ENCODE assay signal across 8 cellular contexts in the genomic region with DNA sequence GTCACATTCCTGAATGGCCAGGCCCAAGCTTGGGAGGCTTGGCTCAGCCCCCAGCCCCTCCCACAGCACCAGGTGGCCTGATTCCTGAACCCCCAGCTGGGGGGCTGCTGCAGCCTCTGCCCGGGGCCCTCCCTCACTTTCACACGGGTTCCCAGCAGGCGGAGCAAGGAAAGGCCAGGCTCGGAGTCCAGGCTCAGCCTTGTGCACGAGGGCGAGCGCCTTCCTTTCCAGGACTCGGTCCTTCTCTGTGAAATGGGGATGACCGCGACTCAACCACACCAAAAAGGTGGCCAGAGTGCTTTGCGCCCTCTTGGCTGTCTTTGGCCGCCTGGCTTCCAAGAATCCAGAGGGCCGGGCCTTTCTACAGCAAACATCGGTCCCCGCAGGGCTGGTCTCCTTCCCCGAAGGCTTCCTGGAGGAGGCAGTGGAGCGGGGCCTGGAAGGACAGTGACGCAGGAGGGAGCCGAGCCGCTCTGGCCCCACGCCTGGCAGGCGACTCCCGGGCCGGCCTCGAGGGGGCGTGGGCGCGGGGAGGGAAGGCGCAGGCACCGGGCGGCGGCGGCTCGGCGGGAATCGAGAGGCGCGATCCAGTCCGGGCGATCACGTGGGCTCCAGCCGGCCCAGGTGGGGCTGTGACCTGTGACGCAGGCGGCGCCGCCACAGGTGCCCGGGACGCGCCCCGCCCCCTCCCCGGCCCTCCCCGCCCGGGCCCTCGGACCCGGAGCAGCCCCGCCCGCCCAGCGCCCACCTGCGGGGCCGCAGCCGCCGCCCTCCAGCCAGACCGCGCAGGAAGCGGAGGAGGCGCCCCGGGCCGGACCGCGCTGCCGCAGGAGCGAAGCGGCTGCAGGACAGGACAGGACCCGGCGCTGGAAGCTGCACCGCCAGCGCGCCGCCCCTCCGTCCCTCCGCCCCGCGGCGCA. TPM values are rescaled to one million over a fixed set of nuclear protein-coding genes. Genes with fewer than 3 reads are reported as not detected.
DNase-seq lines count a peak whose midpoint lies in the region; ATAC-seq and TF ChIP-seq lines count a peak whose summit lies in the region.

A gene (plus strand): TSS at position 775 of the 920 bp plus-strand sequence. CDS start 8,420 bp downstream, outside the sequence.

- H3K27ac ChIP-seq in cardiac muscle cell = no peak within 1 kb of the TSS
- H3K27ac ChIP-seq in parathyroid adenoma = no peak within 1 kb of the TSS

- no peaks in the 10 kb centered on the region for H3K79me2 ChIP-seq in parathyroid adenoma

- TF ChIP-seq CTCF in cardiac muscle cell (IDR thresholded peaks at IDR 0.05; ENCODE audit: low read depth, low read length) (peak; percentile 32), parathyroid adenoma (IDR thresholded peaks at IDR 0.05) (peak; percentile 23)

- H3K9me3 ChIP-seq in cardiac muscle cell (ENCODE audit: low read depth) (no peaks in the 10 kb centered on the region), parathyroid adenoma (ENCODE audit: control insufficient read depth, low read length) (no peaks in the 10 kb centered on the region)

- ATAC-seq in HG02642 (IDR thresholded peaks at IDR 0.05; ENCODE audit: poor library complexity, unreplicated experiment) = no peak

- H3K27me3 ChIP-seq in cardiac muscle cell = no peaks in the 10 kb centered on the region
- no peaks in the 10 kb centered on the region for H3K27me3 ChIP-seq in parathyroid adenoma (ENCODE audit: control insufficient read depth, insufficient read depth, low read length)

- H3K4me3 ChIP-seq in cardiac muscle cell (peak within 1 kb of the TSS; percentile 78), parathyroid adenoma (ENCODE audit: low read depth, low read length) (peak within 1 kb of the TSS; percentile 58)

- H2AFZ ChIP-seq in parathyroid adenoma = peak within 1 kb of the TSS; percentile 64

- no peak within 1 kb of the TSS for H3K9ac ChIP-seq in parathyroid adenoma

- peak within 1 kb of the TSS; percentile 65 for H3K4me2 ChIP-seq in parathyroid adenoma (ENCODE audit: low read length)

- H3K4me1 ChIP-seq in cardiac muscle cell (ENCODE audit: low read depth) (no peaks in the 10 kb centered on the region), parathyroid adenoma (peaks cover 5% of the 10 kb centered on the region)

- H3K36me3 ChIP-seq in cardiac muscle cell (no peaks in the 10 kb centered on the region), parathyroid adenoma (ENCODE audit: control insufficient read depth, insufficient read depth, low read length) (no peaks in the 10 kb centered on the region)

- DNase-seq in activated T-cell treated with anti-CD3 and anti-CD28 coated beads for 48 hours (ENCODE audit: low read depth) (peak; percentile 22), activated T-cell treated with anti-CD3 and anti-CD28 coated beads for 4 hours (no peak), NCI-H226 (peak; percentile 63), cardiac muscle cell (ENCODE audit: low read depth in 1 of 2, low spot score in 1 of 2) (peak; percentile 39 to 79), NCI-H1694 (lab: John Stamatoyannopoulos, UW) (no peak)
- peak; percentile 31 for DNase-seq in activated naive CD4-positive, alpha-beta T cell treated with anti-CD3 and anti-CD28 coated beads, Interleukin-2, amount 50 U/mL, for 16 hours

RNA-seq across cellular contexts. Expression of the gene that starts here (rescaled TPM):
- total RNA-seq in cardiac muscle cell = 7.2 and 11.8 TPM in 2 replicates
- 5.8 and 6.0 TPM in 2 replicates for polyA plus RNA-seq in cardiac muscle cell

Comparison
In these comparisons a context has a peak if more than half of its experiments do, and no peak if none do; other contexts are left out.
1. DNase-seq: peak in activated T-cell treated with anti-CD3 and anti-CD28 coated beads for 48 hours (single experiment), NCI-H226 (single experiment), activated naive CD4-positive, alpha-beta T cell treated with anti-CD3 and anti-CD28 coated beads, Interleukin-2, amount 50 U/mL, for 16 hours (single experiment) and cardiac muscle cell (2 of 2); none in activated T-cell treated with anti-CD3 and anti-CD28 coated beads for 4 hours (single experiment) and NCI-H1694 (single experiment).